Comparison of ENCODE assay signal across 22 cellular contexts in genomic region chr2:232556426-232556825, GRCh38. TPM values are rescaled to one million over a fixed set of nuclear protein-coding genes. Genes with fewer than 3 reads are reported as not detected.
DNase-seq lines count a peak whose midpoint lies in the region; ATAC-seq, FAIRE-seq and TF ChIP-seq lines count a peak whose summit lies in the region.
"Had no signal": no experiment of that assay in that cellular context is flagged by ENCODE, and none has a peak within 500 bp of the region (broad histone marks: within the 10 kb centered on the region; RNA-seq: fewer than 3 reads in every experiment).

No MANE protein-coding gene starts in this region.

- peaks cover 21% of the 10 kb centered on the region for H4K20me1 ChIP-seq in Loucy (ENCODE audit: insufficient read depth, low read length, poor library complexity, severe bottlenecking)
- H4K20me1 ChIP-seq in HepG2 (ENCODE audit: insufficient read depth, low read length) = no peaks in the 10 kb centered on the region

- H3K4me1 ChIP-seq in Loucy (ENCODE audit: insufficient read depth, low read length, poor library complexity, severe bottlenecking) (peaks cover 41% of the 10 kb centered on the region), HepG2 (ENCODE audit: insufficient read depth, low read length) (peaks cover 42% of the 10 kb centered on the region), transverse colon (peaks cover 4 to 20% (median 9%) of the 10 kb centered on the region in 4 donors)
- H3K4me1 ChIP-seq: Caco-2 had no signal

- DNase-seq in activated CD4-positive, alpha-beta T cell treated with anti-CD3 and anti-CD28 coated beads for 36 hours = no peak
- DNase-seq in activated CD4-positive, alpha-beta T cell treated with anti-CD3 and anti-CD28 coated beads, Interleukin-2, amount 50 U/mL, for 4 hours = no peak
- no peak for DNase-seq in activated naive CD8-positive, alpha-beta T cell treated with anti-CD3 and anti-CD28 coated beads for 36 hours
- DNase-seq in HepG2 (ENCODE audit: low spot score) = no peak
- no peak for DNase-seq in T-cell
- DNase-seq in transverse colon = no peak
- DNase-seq in COR-L47 (lab: John Stamatoyannopoulos, UW) = no peak
- DNase-seq: 8988T, Caco-2, HFFc6, NCI-H1417 treated with DMSO at 0.1 percent for 48 hours, NCI-H1930, NCI-H226, NCI-H526, PC-3 had no signal

- no peak overlapping the region for H3K4me3 Mint-ChIP-seq in activated CD4-positive, alpha-beta T cell treated with anti-CD3 and anti-CD28 coated beads for 36 hours
- no peak overlapping the region for H3K4me3 Mint-ChIP-seq in activated naive CD8-positive, alpha-beta T cell treated with anti-CD3 and anti-CD28 coated beads for 36 hours
- H3K4me3 Mint-ChIP-seq in T-cell = no peak overlapping the region
- H3K4me3 Mint-ChIP-seq: CD14-positive monocyte, HFFc6, IgD-negative memory B cell had no signal

- no peaks in the 10 kb centered on the region for H3K9me3 ChIP-seq in Loucy (ENCODE audit: insufficient read depth, low read depth, low read length)
- H3K9me3 ChIP-seq in HepG2 (ENCODE audit: low read length) = no peaks in the 10 kb centered on the region
- no peaks in the 10 kb centered on the region for H3K9me3 ChIP-seq in transverse colon
- H3K9me3 ChIP-seq: Caco-2 had no signal

- TF ChIP-seq RAD21 in HepG2 (CRISPR knock-in tag; IDR thresholded peaks at IDR 0.05) = no peak

- TF ChIP-seq POLR2A in HepG2 (IDR thresholded peaks at IDR 0.05; ENCODE audit: insufficient read depth in 1 of 2, low read depth in 2 of 2, low read length in 2 of 2) (no peak), transverse colon (IDR thresholded peaks at IDR 0.05) (no peak)

- peak overlapping the region; percentile 43 for H3K27ac Mint-ChIP-seq in activated CD4-positive, alpha-beta T cell treated with anti-CD3 and anti-CD28 coated beads for 36 hours
- peak overlapping the region; percentile 38 for H3K27ac Mint-ChIP-seq in activated naive CD8-positive, alpha-beta T cell treated with anti-CD3 and anti-CD28 coated beads for 36 hours
- H3K27ac Mint-ChIP-seq in T-cell = no peak overlapping the region
- H3K27ac Mint-ChIP-seq: CD14-positive monocyte, HFFc6 had no signal

- POLR2A ChIA-PET in activated CD4-positive, alpha-beta T cell treated with anti-CD3 and anti-CD28 coated beads for 36 hours (lab: Charles Lee) = no interaction called here
- POLR2A ChIA-PET in HepG2 (lab: Yijun Ruan, JAX) (no interaction called here), T-cell (lab: Charles Lee) (no interaction called here)

- no peak for TF ChIP-seq EP300 in HepG2 (IDR thresholded peaks at IDR 0.05; ENCODE audit: low read depth in 2 of 2, low read length in 2 of 2)
- TF ChIP-seq EP300 in HepG2 (CRISPR knock-in tag; IDR thresholded peaks at IDR 0.05; ENCODE audit: borderline replicate concordance) = no peak
- TF ChIP-seq EP300 in transverse colon (IDR thresholded peaks at IDR 0.05; ENCODE audit: low read depth) = no peak

- H3K36me3 Mint-ChIP-seq in activated CD4-positive, alpha-beta T cell treated with anti-CD3 and anti-CD28 coated beads for 36 hours (ENCODE audit: low read depth) = peaks cover 28% of the 10 kb centered on the region
- peaks cover 15% of the 10 kb centered on the region for H3K36me3 Mint-ChIP-seq in activated naive CD8-positive, alpha-beta T cell treated with anti-CD3 and anti-CD28 coated beads for 36 hours
- peaks cover 50% of the 10 kb centered on the region for H3K36me3 Mint-ChIP-seq in T-cell

- intact Hi-C loops in activated CD4-positive, alpha-beta T cell treated with anti-CD3 and anti-CD28 coated beads for 36 hours (cut with DNase I, micrococcal nuclease) = no loop called here
- intact Hi-C loops in HepG2 (cut with micrococcal nuclease; ENCODE audit: unreplicated experiment) (no loop called here), transverse colon (cut with DNase I; ENCODE audit: low total_unique reads) (no loop called here)

- FAIRE-seq in HepG2 (lab: Jason Lieb, UNC) = peak; percentile 23
- FAIRE-seq: G401.6, H54 had no signal

- TF ChIP-seq CTCF in Loucy (conservative IDR thresholded peaks at IDR 0.05; ENCODE audit: low read length) = no peak
- TF ChIP-seq CTCF in HepG2 (CRISPR knock-in tag; IDR thresholded peaks at IDR 0.05) = no peak
- no peak for TF ChIP-seq CTCF in transverse colon (IDR thresholded peaks at IDR 0.05)

- no peaks in the 10 kb centered on the region for H3K9me2 ChIP-seq in Loucy (replicated peaks; ENCODE audit: low read depth, low read length)

- H3K27me3 Mint-ChIP-seq in activated CD4-positive, alpha-beta T cell treated with anti-CD3 and anti-CD28 coated beads for 36 hours = no peaks in the 10 kb centered on the region
- no peaks in the 10 kb centered on the region for H3K27me3 Mint-ChIP-seq in activated naive CD8-positive, alpha-beta T cell treated with anti-CD3 and anti-CD28 coated beads for 36 hours
- H3K27me3 Mint-ChIP-seq in T-cell = no peaks in the 10 kb centered on the region
- H3K27me3 Mint-ChIP-seq: IgD-negative memory B cell had no signal

- H3K4me1 Mint-ChIP-seq in activated CD4-positive, alpha-beta T cell treated with anti-CD3 and anti-CD28 coated beads for 36 hours = peaks cover 39% of the 10 kb centered on the region
- peaks cover 36% of the 10 kb centered on the region for H3K4me1 Mint-ChIP-seq in activated naive CD8-positive, alpha-beta T cell treated with anti-CD3 and anti-CD28 coated beads for 36 hours
- H3K4me1 Mint-ChIP-seq in T-cell = peaks cover 47 to 54% (median 48%) of the 10 kb centered on the region in 3 donors

- H2AFZ ChIP-seq in Loucy (ENCODE audit: low read length) (no peak overlapping the region), HepG2 (ENCODE audit: low read length) (no peak overlapping the region)

- H3K36me3 ChIP-seq in Loucy (ENCODE audit: insufficient read depth, low read length) (peaks cover 39% of the 10 kb centered on the region; the same call in 1 of the 2 replicates), HepG2 (replicated peaks in 1 of 2; ENCODE audit: control insufficient read depth in 1 of 2, insufficient read depth in 2 of 2, low read length in 2 of 2) (peaks cover 5 to 52% of the 10 kb centered on the region in 2 experiments; a peak in 4 of 5 replicates), transverse colon (peaks cover 0 to 40% (median 9%) of the 10 kb centered on the region in 4 donors)

- H3F3A ChIP-seq in Loucy (ENCODE audit: low read depth) = no peaks in the 10 kb centered on the region

- peaks cover 41% of the 10 kb centered on the region for H3K79me2 ChIP-seq in Loucy (ENCODE audit: insufficient read depth, low read length)
- peaks cover 41% of the 10 kb centered on the region for H3K79me2 ChIP-seq in HepG2 (ENCODE audit: insufficient read depth, low read length)

- H3K9me3 Mint-ChIP-seq in activated CD4-positive, alpha-beta T cell treated with anti-CD3 and anti-CD28 coated beads for 36 hours (ENCODE audit: low read depth) = no peaks in the 10 kb centered on the region
- H3K9me3 Mint-ChIP-seq in activated naive CD8-positive, alpha-beta T cell treated with anti-CD3 and anti-CD28 coated beads for 36 hours = no peaks in the 10 kb centered on the region
- H3K9me3 Mint-ChIP-seq in T-cell = no peaks in the 10 kb centered on the region
- H3K9me3 Mint-ChIP-seq: CD14-positive monocyte, HFFc6, IgD-negative memory B cell had no signal

- 92% methylated on average over 3 of the region's 3 CpGs for WGBS in HepG2 (ENCODE audit: low lambda C conversion rate)
- 82 to 87% methylated on average over 3 of the region's 3 CpGs for WGBS in transverse colon (ENCODE audit: low coverage in 1 of 2), 2 donors

- no peaks in the 10 kb centered on the region for H3K27me3 ChIP-seq in Loucy (ENCODE audit: insufficient read depth, low read length, poor library complexity, severe bottlenecking)
- H3K27me3 ChIP-seq in HepG2 (ENCODE audit: control insufficient read depth in 1 of 2, insufficient read depth in 2 of 2, low read length in 2 of 2) = no peaks in the 10 kb centered on the region
- H3K27me3 ChIP-seq in transverse colon = no peaks in the 10 kb centered on the region

- in situ Hi-C loops in HepG2 (cut with HindIII; ENCODE audit: extremely low pct_ligation_motif_present, low pct_unique_long_range_greater_than_20kb) = no loop called here
- in situ Hi-C loops in transverse colon (cut with MboI; ENCODE audit: low pct_ligation_motif_present in 1 of 4, low pct_unique_long_range_greater_than_20kb in 1 of 4, low sequenced_read_pairs in 3 of 4) = no loop called here

- BruUV-seq in HepG2 (replicated peaks; lab: Mats Ljungman, UMichigan) = no TSS peak

- CTCF ChIA-PET in activated CD4-positive, alpha-beta T cell treated with anti-CD3 and anti-CD28 coated beads for 36 hours (lab: Charles Lee) = no interaction called here
- CTCF ChIA-PET in HepG2 (lab: Yijun Ruan, JAX; ENCODE audit: low intra/inter-chr PET ratio, low total read pairs) (no interaction called here), T-cell (lab: Charles Lee) (no interaction called here)

- H3K27ac ChIP-seq in HepG2 (ENCODE audit: extremely low read length, insufficient read depth, low read length) (no peak overlapping the region), transverse colon (no peak overlapping the region)
- H3K27ac ChIP-seq: RWPE1 had no signal

- H3K4me3 ChIP-seq in Loucy (ENCODE audit: low read length, poor library complexity, severe bottlenecking) (no peak overlapping the region), HepG2 (replicated peaks in 1 of 3; ENCODE audit: insufficient read depth in 1 of 3, low read depth in 2 of 3, low read length in 3 of 3) (no peak overlapping the region), transverse colon (no peak overlapping the region)

- H3K9ac ChIP-seq in Loucy (ENCODE audit: low read depth, low read length, poor library complexity, severe bottlenecking) = no peak overlapping the region
- no peak overlapping the region for H3K9ac ChIP-seq in HepG2 (ENCODE audit: insufficient read depth, low read depth, low read length)

- no peak for ATAC-seq in activated CD4-positive, alpha-beta T cell treated with anti-CD3 and anti-CD28 coated beads for 36 hours
- ATAC-seq in HepG2 (no peak), T-cell (replicated peaks in 1 of 4) (no peak)
- ATAC-seq: PC-3 had no signal

- H3K4me2 ChIP-seq in Loucy (ENCODE audit: low read depth, low read length, poor library complexity, severe bottlenecking) (peak overlapping the region; percentile 8), HepG2 (ENCODE audit: low read depth, low read length) (no peak overlapping the region)

RNA-seq across cellular contexts. Expression of gene EIF4E2, which starts 5.9 kb away (rescaled TPM):
- total RNA-seq in activated CD4-positive, alpha-beta T cell treated with anti-CD3 and anti-CD28 coated beads for 36 hours = 10 to 100 TPM; 57.0 to 68.0 TPM
- total RNA-seq in activated naive CD8-positive, alpha-beta T cell treated with anti-CD3 and anti-CD28 coated beads for 36 hours = 10 to 100 TPM; 70.1 to 71.8 TPM
- 101 and 128 TPM in 2 replicates for total RNA-seq in HepG2 (2016; rRNA removed; fragmentation: Illumina TruSeq; extraction: Trizol)
- 29.6 and 31.9 TPM in 2 replicates for total RNA-seq in HepG2 (2016; cell fraction: cytosol; rRNA removed; fragmentation: Illumina TruSeq; extraction: Trizol; ENCODE audit: low read depth)
- 108 and 125 TPM in 2 replicates for total RNA-seq in HepG2 (2016; cell fraction: insoluble cytoplasmic fraction; rRNA removed; fragmentation: Illumina TruSeq; extraction: Trizol)
- total RNA-seq in HepG2 (2016; cell fraction: membrane; rRNA removed; fragmentation: Illumina TruSeq; extraction: Trizol) = 48.3 and 55.2 TPM in 2 replicates
- total RNA-seq in HepG2 (2016; cell fraction: nucleus; rRNA removed; fragmentation: Illumina TruSeq; extraction: Trizol) = 54.3 and 63.2 TPM in 2 replicates
- polyA plus RNA-seq in HepG2 (2011; rRNA removed) = 25.0 and 30.3 TPM in 2 replicates
- 27.2 and 34.2 TPM in 2 replicates for polyA plus RNA-seq in HepG2 (2011; cell fraction: cytosol; rRNA removed)
- polyA plus RNA-seq in HepG2 (2011; cell fraction: nucleus; rRNA removed) = 33.9 and 49.1 TPM in 2 replicates
- polyA plus RNA-seq in HepG2 (2012) = 68.3 and 79.6 TPM in 2 replicates
- 33.6 and 34.9 TPM in 2 replicates for polyA plus RNA-seq in HepG2 (2016; cell fraction: cytosol; fragmentation: Illumina TruSeq; extraction: Trizol; ENCODE audit: low read depth)
- 140 and 153 TPM in 2 replicates for polyA plus RNA-seq in HepG2 (2016; cell fraction: insoluble cytoplasmic fraction; fragmentation: Illumina TruSeq; extraction: Trizol; ENCODE audit: low read depth)
- 39.6 and 46.6 TPM in 2 replicates for polyA plus RNA-seq in HepG2 (2016; cell fraction: membrane; fragmentation: Illumina TruSeq; extraction: Trizol; ENCODE audit: low read depth)
- polyA plus RNA-seq in HepG2 (2016; cell fraction: nucleus; fragmentation: Illumina TruSeq; extraction: Trizol; ENCODE audit: insufficient read depth, low read depth) = 78.2 and 79.4 TPM in 2 replicates
- 14.0 and 21.7 TPM in 2 replicates for polyA minus RNA-seq in HepG2 (2011; rRNA and poly(A)+ RNA removed; ENCODE audit: low replicate concordance)
- polyA minus RNA-seq in HepG2 (2011; cell fraction: cytosol; rRNA and poly(A)+ RNA removed) = 12.3 and 14.2 TPM in 2 replicates
- polyA minus RNA-seq in HepG2 (2011; cell fraction: nucleus; rRNA and poly(A)+ RNA removed) = 73.8 and 82.7 TPM in 2 replicates
- 10 to 100 TPM; 49.5 to 60.9 (median 55.3) TPM for total RNA-seq in T-cell
- total RNA-seq in transverse colon = 1,000 to 10,000 TPM in 1 of 4 donors, 10 to 100 TPM in 3; 46.0 to 2,324 (median 55.7) TPM

RNA-seq across cellular contexts. Expression of gene TIGD1, which starts 6.1 kb away (rescaled TPM):
- 1 to 10 TPM; 7.6 to 7.9 TPM for total RNA-seq in activated CD4-positive, alpha-beta T cell treated with anti-CD3 and anti-CD28 coated beads for 36 hours
- 1 to 10 TPM; 6.9 to 7.0 TPM for total RNA-seq in activated naive CD8-positive, alpha-beta T cell treated with anti-CD3 and anti-CD28 coated beads for 36 hours
- total RNA-seq in HepG2 (2016; rRNA removed; fragmentation: Illumina TruSeq; extraction: Trizol) (4.3 and 9.5 TPM in 2 replicates), T-cell (10 to 100 TPM; 15.6 to 20.4 (median 16.9) TPM), transverse colon (10 to 100 TPM in 2 of 4 donors, 1 to 10 TPM in 2; 4.6 to 23.1 (median 11.9) TPM)
- total RNA-seq in HepG2 (2016; cell fraction: cytosol; rRNA removed; fragmentation: Illumina TruSeq; extraction: Trizol; ENCODE audit: low read depth) = 2.2 and 3.3 TPM in 2 replicates
- total RNA-seq in HepG2 (2016; cell fraction: insoluble cytoplasmic fraction; rRNA removed; fragmentation: Illumina TruSeq; extraction: Trizol) = 3.3 and 9.6 TPM in 2 replicates
- total RNA-seq in HepG2 (2016; cell fraction: membrane; rRNA removed; fragmentation: Illumina TruSeq; extraction: Trizol) = 3.5 and 3.7 TPM in 2 replicates
- 21.5 and 23.5 TPM in 2 replicates for total RNA-seq in HepG2 (2016; cell fraction: nucleus; rRNA removed; fragmentation: Illumina TruSeq; extraction: Trizol)
- polyA plus RNA-seq in HepG2 (2011; rRNA removed) = 3.5 and 4.1 TPM in 2 replicates
- 1.5 and 2.4 TPM in 2 replicates for polyA plus RNA-seq in HepG2 (2011; cell fraction: cytosol; rRNA removed)
- polyA plus RNA-seq in HepG2 (2011; cell fraction: nucleus; rRNA removed) = 9.8 and 13.9 TPM in 2 replicates
- 3.0 and 5.2 TPM in 2 replicates for polyA plus RNA-seq in HepG2 (2012)
- 0.81 and 0.84 TPM in 2 replicates for polyA plus RNA-seq in HepG2 (2016; cell fraction: cytosol; fragmentation: Illumina TruSeq; extraction: Trizol; ENCODE audit: low read depth)
- polyA plus RNA-seq in HepG2 (2016; cell fraction: insoluble cytoplasmic fraction; fragmentation: Illumina TruSeq; extraction: Trizol; ENCODE audit: low read depth) = 2.8 and 3.7 TPM in 2 replicates
- 1.3 and 1.4 TPM in 2 replicates for polyA plus RNA-seq in HepG2 (2016; cell fraction: membrane; fragmentation: Illumina TruSeq; extraction: Trizol; ENCODE audit: low read depth)
- 10.9 and 11.9 TPM in 2 replicates for polyA plus RNA-seq in HepG2 (2016; cell fraction: nucleus; fragmentation: Illumina TruSeq; extraction: Trizol; ENCODE audit: insufficient read depth, low read depth)
- 4.3 and 8.7 TPM in 2 replicates for polyA minus RNA-seq in HepG2 (2011; rRNA and poly(A)+ RNA removed; ENCODE audit: low replicate concordance)
- 1.8 and 2.4 TPM in 2 replicates for polyA minus RNA-seq in HepG2 (2011; cell fraction: cytosol; rRNA and poly(A)+ RNA removed)
- polyA minus RNA-seq in HepG2 (2011; cell fraction: nucleus; rRNA and poly(A)+ RNA removed) = 59.7 and 61.4 TPM in 2 replicates

RNA-seq across cellular contexts. Expression of gene CHRNG, which starts 16.9 kb away (rescaled TPM):
- total RNA-seq in activated CD4-positive, alpha-beta T cell treated with anti-CD3 and anti-CD28 coated beads for 36 hours = not detected
- not detected for total RNA-seq in activated naive CD8-positive, alpha-beta T cell treated with anti-CD3 and anti-CD28 coated beads for 36 hours
- total RNA-seq in HepG2 (2016; rRNA removed; fragmentation: Illumina TruSeq; extraction: Trizol) (not detected in 2 replicates), T-cell (not detected), transverse colon (not detected)
- total RNA-seq in HepG2 (2016; cell fraction: cytosol; rRNA removed; fragmentation: Illumina TruSeq; extraction: Trizol; ENCODE audit: low read depth) = not detected in 2 replicates
- not detected in 2 replicates for total RNA-seq in HepG2 (2016; cell fraction: insoluble cytoplasmic fraction; rRNA removed; fragmentation: Illumina TruSeq; extraction: Trizol)
- not detected in 2 replicates for total RNA-seq in HepG2 (2016; cell fraction: membrane; rRNA removed; fragmentation: Illumina TruSeq; extraction: Trizol)
- total RNA-seq in HepG2 (2016; cell fraction: nucleus; rRNA removed; fragmentation: Illumina TruSeq; extraction: Trizol) = not detected in 2 replicates
- polyA plus RNA-seq in HepG2 (2011; rRNA removed) = not detected in 2 replicates
- polyA plus RNA-seq in HepG2 (2011; cell fraction: cytosol; rRNA removed) = not detected in 2 replicates
- not detected in 2 replicates for polyA plus RNA-seq in HepG2 (2011; cell fraction: nucleus; rRNA removed)
- 0.05 and 0.21 TPM in 2 replicates for polyA plus RNA-seq in HepG2 (2012)
- polyA plus RNA-seq in HepG2 (2016; cell fraction: cytosol; fragmentation: Illumina TruSeq; extraction: Trizol; ENCODE audit: low read depth) = not detected in 2 replicates
- polyA plus RNA-seq in HepG2 (2016; cell fraction: insoluble cytoplasmic fraction; fragmentation: Illumina TruSeq; extraction: Trizol; ENCODE audit: low read depth) = not detected in 2 replicates
- not detected in 2 replicates for polyA plus RNA-seq in HepG2 (2016; cell fraction: membrane; fragmentation: Illumina TruSeq; extraction: Trizol; ENCODE audit: low read depth)
- not detected in 2 replicates for polyA plus RNA-seq in HepG2 (2016; cell fraction: nucleus; fragmentation: Illumina TruSeq; extraction: Trizol; ENCODE audit: insufficient read depth, low read depth)
- polyA minus RNA-seq in HepG2 (2011; rRNA and poly(A)+ RNA removed; ENCODE audit: low replicate concordance) = not detected in 2 replicates
- not detected in 2 replicates for polyA minus RNA-seq in HepG2 (2011; cell fraction: cytosol; rRNA and poly(A)+ RNA removed)
- polyA minus RNA-seq in HepG2 (2011; cell fraction: nucleus; rRNA and poly(A)+ RNA removed) = not detected in 2 replicates
- total RNA-seq: Caco-2, HFFc6, PC-3 had no signal
- polyA plus RNA-seq: AG04450, CD14-positive monocyte, IgD-negative memory B cell had no signal

RNA-seq across cellular contexts. Expression of gene CHRND, which starts 30.5 kb away (rescaled TPM):
- total RNA-seq in activated CD4-positive, alpha-beta T cell treated with anti-CD3 and anti-CD28 coated beads for 36 hours = not detected
- not detected for total RNA-seq in activated naive CD8-positive, alpha-beta T cell treated with anti-CD3 and anti-CD28 coated beads for 36 hours
- 0.10 TPM in 1 of 2 replicates, not detected in the other for total RNA-seq in HepG2 (2016; rRNA removed; fragmentation: Illumina TruSeq; extraction: Trizol)
- total RNA-seq in HepG2 (2016; cell fraction: cytosol; rRNA removed; fragmentation: Illumina TruSeq; extraction: Trizol; ENCODE audit: low read depth) = not detected in 2 replicates
- not detected in 2 replicates for total RNA-seq in HepG2 (2016; cell fraction: insoluble cytoplasmic fraction; rRNA removed; fragmentation: Illumina TruSeq; extraction: Trizol)
- 0.07 and 0.25 TPM in 2 replicates for total RNA-seq in HepG2 (2016; cell fraction: membrane; rRNA removed; fragmentation: Illumina TruSeq; extraction: Trizol)
- not detected in 2 replicates for total RNA-seq in HepG2 (2016; cell fraction: nucleus; rRNA removed; fragmentation: Illumina TruSeq; extraction: Trizol)
- 0.13 and 0.18 TPM in 2 replicates for polyA plus RNA-seq in HepG2 (2011; rRNA removed)
- polyA plus RNA-seq in HepG2 (2011; cell fraction: cytosol; rRNA removed) = 0.08 and 0.14 TPM in 2 replicates
- 0.12 and 0.24 TPM in 2 replicates for polyA plus RNA-seq in HepG2 (2011; cell fraction: nucleus; rRNA removed)
- polyA plus RNA-seq in HepG2 (2012) = 0.13 and 0.32 TPM in 2 replicates
- 0.10 and 0.12 TPM in 2 replicates for polyA plus RNA-seq in HepG2 (2016; cell fraction: cytosol; fragmentation: Illumina TruSeq; extraction: Trizol; ENCODE audit: low read depth)
- not detected in 2 replicates for polyA plus RNA-seq in HepG2 (2016; cell fraction: insoluble cytoplasmic fraction; fragmentation: Illumina TruSeq; extraction: Trizol; ENCODE audit: low read depth)
- polyA plus RNA-seq in HepG2 (2016; cell fraction: membrane; fragmentation: Illumina TruSeq; extraction: Trizol; ENCODE audit: low read depth) = 0.11 and 0.52 TPM in 2 replicates
- 0.26 TPM in 1 of 2 replicates, not detected in the other for polyA plus RNA-seq in HepG2 (2016; cell fraction: nucleus; fragmentation: Illumina TruSeq; extraction: Trizol; ENCODE audit: insufficient read depth, low read depth)
- 0.28 TPM in 1 of 2 replicates, not detected in the other for polyA minus RNA-seq in HepG2 (2011; rRNA and poly(A)+ RNA removed; ENCODE audit: low replicate concordance)
- not detected in 2 replicates for polyA minus RNA-seq in HepG2 (2011; cell fraction: cytosol; rRNA and poly(A)+ RNA removed)
- polyA minus RNA-seq in HepG2 (2011; cell fraction: nucleus; rRNA and poly(A)+ RNA removed) = not detected in 2 replicates
- not detected for total RNA-seq in T-cell
- total RNA-seq in transverse colon = not detected
- total RNA-seq: Caco-2, HFFc6, PC-3 had no signal
- polyA plus RNA-seq: AG04450, CD14-positive monocyte, IgD-negative memory B cell had no signal

RNA-seq across cellular contexts. Expression of gene PRSS56, which starts 36.2 kb away (rescaled TPM):
- not detected for total RNA-seq in activated CD4-positive, alpha-beta T cell treated with anti-CD3 and anti-CD28 coated beads for 36 hours
- not detected for total RNA-seq in activated naive CD8-positive, alpha-beta T cell treated with anti-CD3 and anti-CD28 coated beads for 36 hours
- total RNA-seq in HepG2 (2016; rRNA removed; fragmentation: Illumina TruSeq; extraction: Trizol) (not detected in 2 replicates), T-cell (not detected), transverse colon (not detected)
- total RNA-seq in HepG2 (2016; cell fraction: cytosol; rRNA removed; fragmentation: Illumina TruSeq; extraction: Trizol; ENCODE audit: low read depth) = not detected in 2 replicates
- total RNA-seq in HepG2 (2016; cell fraction: insoluble cytoplasmic fraction; rRNA removed; fragmentation: Illumina TruSeq; extraction: Trizol) = 0.09 TPM in 1 of 2 replicates, not detected in the other
- total RNA-seq in HepG2 (2016; cell fraction: membrane; rRNA removed; fragmentation: Illumina TruSeq; extraction: Trizol) = not detected in 2 replicates
- not detected in 2 replicates for total RNA-seq in HepG2 (2016; cell fraction: nucleus; rRNA removed; fragmentation: Illumina TruSeq; extraction: Trizol)
- polyA plus RNA-seq in HepG2 (2011; rRNA removed) = not detected in 2 replicates
- polyA plus RNA-seq in HepG2 (2011; cell fraction: cytosol; rRNA removed) = not detected in 2 replicates
- not detected in 2 replicates for polyA plus RNA-seq in HepG2 (2011; cell fraction: nucleus; rRNA removed)
- not detected in 2 replicates for polyA plus RNA-seq in HepG2 (2012)
- not detected in 2 replicates for polyA plus RNA-seq in HepG2 (2016; cell fraction: cytosol; fragmentation: Illumina TruSeq; extraction: Trizol; ENCODE audit: low read depth)
- polyA plus RNA-seq in HepG2 (2016; cell fraction: insoluble cytoplasmic fraction; fragmentation: Illumina TruSeq; extraction: Trizol; ENCODE audit: low read depth) = not detected in 2 replicates
- polyA plus RNA-seq in HepG2 (2016; cell fraction: membrane; fragmentation: Illumina TruSeq; extraction: Trizol; ENCODE audit: low read depth) = not detected in 2 replicates
- not detected in 2 replicates for polyA plus RNA-seq in HepG2 (2016; cell fraction: nucleus; fragmentation: Illumina TruSeq; extraction: Trizol; ENCODE audit: insufficient read depth, low read depth)
- not detected in 2 replicates for polyA minus RNA-seq in HepG2 (2011; rRNA and poly(A)+ RNA removed; ENCODE audit: low replicate concordance)
- polyA minus RNA-seq in HepG2 (2011; cell fraction: cytosol; rRNA and poly(A)+ RNA removed) = not detected in 2 replicates
- not detected in 2 replicates for polyA minus RNA-seq in HepG2 (2011; cell fraction: nucleus; rRNA and poly(A)+ RNA removed)
- total RNA-seq: Caco-2, HFFc6, PC-3 had no signal
- polyA plus RNA-seq: AG04450, CD14-positive monocyte, IgD-negative memory B cell had no signal

Comparison
In these comparisons a context has a peak if more than half of its experiments do, and no peak if none do; other contexts are left out.
1. H3K27ac Mint-ChIP-seq: peak in activated CD4-positive, alpha-beta T cell treated with anti-CD3 and anti-CD28 coated beads for 36 hours (single experiment) and activated naive CD8-positive, alpha-beta T cell treated with anti-CD3 and anti-CD28 coated beads for 36 hours (single experiment); none in T-cell (0 of 2).